9 cellular contexts compared by ENCODE assay signal in genomic region chr9:76756273-76756650, GRCh38. TPM values are rescaled to one million over a fixed set of nuclear protein-coding genes. Genes with fewer than 3 reads are reported as not detected.
DNase-seq lines count a peak whose midpoint lies in the region; ATAC-seq, FAIRE-seq and TF ChIP-seq lines count a peak whose summit lies in the region.
"Had no signal": no experiment of that assay in that cellular context is flagged by ENCODE, and none has a peak within 500 bp of the region (broad histone marks: within the 10 kb centered on the region; RNA-seq: fewer than 3 reads in every experiment).

No MANE protein-coding gene starts in this region.

- ATAC-seq in A549: peak; percentile 80 to 93; a peak in 5 of 6 replicates
- ATAC-seq in GM18519 (IDR thresholded peaks at IDR 0.05; ENCODE audit: low FRiP score, unreplicated experiment): peak; percentile 3

- no peak overlapping the region for H3K4me2 ChIP-seq in A549

- no peak for TF ChIP-seq EP300 in A549 (IDR thresholded peaks at IDR 0.05)

- TF ChIP-seq CTCF in A549 (IDR thresholded peaks at IDR 0.05): peak; percentile 37

- H3K9me3 ChIP-seq in A549: no peaks in the 10 kb centered on the region

- WGBS in A549 (ENCODE audit: missing lambda C conversion rate): 29% methylated on average over 6 of the region's 6 CpGs

- no peak for TF ChIP-seq POLR2A in A549 (IDR thresholded peaks at IDR 0.05; ENCODE audit: low read length)

- no peak for FAIRE-seq in A549 (lab: Jason Lieb, UNC)

- H3K4me3 ChIP-seq in A549: no peak overlapping the region
- H3K4me3 ChIP-seq: skin epidermis had no signal

- POLR2A ChIA-PET in A549 (lab: Yijun Ruan, JAX): no interaction called here

- peak; percentile 47 to 61 for TF ChIP-seq RAD21 in A549 (conservative IDR thresholded peaks at IDR 0.05 in 1 of 2, IDR thresholded peaks at IDR 0.05 in 1 of 2)

- H3K27ac ChIP-seq in A549: no peak overlapping the region
- H3K27ac ChIP-seq: skin epidermis had no signal

- CTCF ChIA-PET in A549 (lab: Yijun Ruan, JAX): interaction anchor here (0.8 to 1.8 kb wide), 10 partner anchors 9 to 395 kb away, joined by 3 to 8 read pairs (median 3); no protein-coding TSS in a partner anchor

- no peaks in the 10 kb centered on the region for H3K4me1 ChIP-seq in A549

- DNase-seq in A549 (ENCODE audit: low read depth in 1 of 2, low spot score in 1 of 2) (peak; percentile 11 to 42), HuH-7.5 (ENCODE audit: low spot score) (peak; percentile 22), RPMI8226 (peak; percentile 11), iPS DF 19.7 (ENCODE audit: low read depth, low spot score) (peak; percentile 40), SHP77 treated with DMSO at 0.1 percent for 48 hours (lab: John Stamatoyannopoulos, UW) (no peak)
- DNase-seq in activated naive CD4-positive, alpha-beta T cell treated with Interleukin-2 at 50 U/mL for 16 hours: no peak
- no peak for DNase-seq in stimulated activated CD8-positive, alpha-beta memory T cell treated with anti-CD3 and anti-CD28 coated beads, Interleukin-4, amount 100 ng/mL, for 48 hours

TF ChIP-seq in A549, 52 proteins besides CTCF, POLR2A, EP300 and RAD21:
- TF ChIP-seq SMC3 (IDR thresholded peaks at IDR 0.05): peak; percentile 22; the same call in 1 of the 3 replicates
- TF ChIP-seq CEBPB (IDR thresholded peaks at IDR 0.05): peak in 1 of 2 experiments; percentile 64; a peak in 2 of 4 replicates
- TF ChIP-seq REST (IDR thresholded peaks at IDR 0.05): no peak

RNA-seq across cellular contexts. Expression of gene PCA3, which starts 8.0 kb away (rescaled TPM):
- polyA plus RNA-seq in A549 (2011; rRNA removed) (not detected in 2 replicates), A549 (2017; fragmentation: RNase III; extraction: RNeasy Plus Mini Kit Qiagen cat#74134 plus additional on column Dnase treatment) (not detected in 3 replicates)
- polyA plus RNA-seq in A549 (2012; cell fraction: cytosol; rRNA removed): not detected in 2 replicates
- not detected in 2 replicates for polyA plus RNA-seq in A549 (2012; cell fraction: nucleus; rRNA removed)
- polyA minus RNA-seq in A549 (2011; rRNA and poly(A)+ RNA removed): not detected in 2 replicates

Comparison
In these comparisons a context has a peak if more than half of its experiments do, and no peak if none do; other contexts are left out.
1. DNase-seq: peak in A549 (2 of 2), HuH-7.5 (single experiment), RPMI8226 (single experiment) and iPS DF 19.7 (single experiment); none in activated naive CD4-positive, alpha-beta T cell treated with Interleukin-2 at 50 U/mL for 16 hours (single experiment), stimulated activated CD8-positive, alpha-beta memory T cell treated with anti-CD3 and anti-CD28 coated beads, Interleukin-4, amount 100 ng/mL, for 48 hours (single experiment) and SHP77 treated with DMSO at 0.1 percent for 48 hours (single experiment).